Comparison of ENCODE assay signal across 18 cellular contexts in the genomic region with DNA sequence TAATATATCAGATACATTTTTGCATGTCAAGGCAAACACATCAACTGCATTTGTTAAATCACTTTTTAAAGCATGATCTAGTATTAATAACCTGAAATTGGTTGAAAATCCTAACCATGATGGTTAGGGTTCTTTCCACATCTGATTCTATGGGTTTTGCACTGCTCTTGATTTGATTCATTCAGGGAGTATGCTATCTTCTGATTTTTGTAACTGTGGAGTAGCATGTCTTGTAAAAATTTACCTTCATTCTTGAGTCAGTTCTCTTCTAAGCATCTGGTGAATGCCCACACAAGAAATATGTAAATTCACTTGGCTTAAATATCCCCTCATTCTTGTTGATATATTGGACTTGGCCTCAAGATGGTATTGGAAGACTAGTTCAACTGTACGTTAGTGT.
"Had no signal": no experiment of that assay in that cellular context is flagged by ENCODE, and none has a peak within 500 bp of the region (broad histone marks: within the 10 kb centered on the region; RNA-seq: fewer than 3 reads in every experiment).

No MANE protein-coding gene starts in this region.

- H3K27ac Mint-ChIP-seq: activated T-helper 2 cell treated with anti-CD3 and anti-CD28 coated beads, Interferon-gamma antibody, Interleukin-2, Interleukin-4, amounts not matched to agents 10 μg/mL and 5 μg/mL and 100 μg/mL, durations not matched to agents 14 hours and 24 hours and 36 hours; dendritic cell treated with granulocyte-macrophage colony-stimulating factor and Interleukin-4, amounts not matched to agents 40 ng/mL and 50 ng/mL, for 4 days; immature natural killer cell; progenitor cell of endocrine pancreas had no signal

- H3K4me1 Mint-ChIP-seq: central memory CD8-positive, alpha-beta T cell; immature natural killer cell had no signal

- DNase-seq: anterior cingulate cortex; foreskin keratinocyte; heart left ventricle; hypothalamus; immature natural killer cell; kidney; left colon; mammary epithelial cell; ovary; right lobe of liver; stimulated activated CD4-positive, alpha-beta T cell treated with anti-CD3 and anti-CD28 coated beads, Interleukin-2, amount 100 ng/mL, for 48 hours; T-helper 9 cell; tibial artery; upper lobe of right lung had no signal

- H3K27me3 Mint-ChIP-seq: progenitor cell of endocrine pancreas had no signal

- H3K4me3 Mint-ChIP-seq: central memory CD8-positive, alpha-beta T cell; dendritic cell treated with granulocyte-macrophage colony-stimulating factor and Interleukin-4, amounts not matched to agents 40 ng/mL and 50 ng/mL, for 4 days; immature natural killer cell had no signal

- ATAC-seq: foreskin keratinocyte, heart left ventricle, left colon, right lobe of liver, upper lobe of right lung had no signal
